16 cellular contexts compared by ENCODE assay signal in the genomic region with DNA sequence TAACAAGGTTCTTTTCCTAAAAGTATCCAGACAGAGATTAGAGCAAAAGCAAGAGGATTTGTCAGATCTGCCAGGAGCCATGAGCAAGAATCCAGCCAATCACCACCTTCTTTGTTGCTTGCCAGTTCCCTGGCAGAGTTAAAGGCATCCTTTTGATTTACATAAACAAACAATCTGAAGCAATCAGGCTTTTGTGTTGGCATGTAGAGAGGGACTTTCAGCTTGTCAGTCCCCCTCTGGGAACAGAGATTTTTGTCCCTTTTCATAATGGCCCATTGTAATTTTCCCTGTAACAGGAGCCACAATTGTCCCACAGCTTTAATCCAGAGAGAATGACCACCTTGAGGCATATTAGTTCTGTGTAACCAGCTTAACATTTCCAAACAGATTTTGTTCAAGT. TPM values are rescaled to one million over a fixed set of nuclear protein-coding genes. Genes with fewer than 3 reads are reported as not detected.
DNase-seq lines count a peak whose midpoint lies in the region; ATAC-seq and TF ChIP-seq lines count a peak whose summit lies in the region.
"Had no signal": no experiment of that assay in that cellular context is flagged by ENCODE, and none has a peak within 500 bp of the region (broad histone marks: within the 10 kb centered on the region; RNA-seq: fewer than 3 reads in every experiment).

A gene with protein sequence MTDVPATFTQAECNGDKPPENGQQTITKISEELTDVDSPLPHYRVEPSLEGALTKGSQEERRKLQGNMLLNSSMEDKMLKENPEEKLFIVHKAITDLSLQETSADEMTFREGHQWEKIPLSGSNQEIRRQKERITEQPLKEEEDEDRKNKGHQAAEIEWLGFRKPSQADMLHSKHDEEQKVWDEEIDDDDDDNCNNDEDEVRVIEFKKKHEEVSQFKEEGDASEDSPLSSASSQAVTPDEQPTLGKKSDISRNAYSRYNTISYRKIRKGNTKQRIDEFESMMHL (minus strand): TSS at position 39 of the 400 bp plus-strand sequence. CDS start 182 bp downstream, outside the sequence.

- CTCF ChIA-PET in activated CD4-positive, alpha-beta T cell treated with anti-CD3 and anti-CD28 coated beads for 36 hours (lab: Charles Lee) = interaction anchor here (0.7 to 12.4 kb wide), 20 partner anchors 8 to 167 kb away, joined by 3 to 189 read pairs (median 10); no protein-coding TSS in a partner anchor

- peak within 1 kb of the TSS; percentile 70 for H3K4me3 ChIP-seq in endocrine pancreas (ENCODE audit: control insufficient read depth, insufficient read depth, low read length)
- H3K4me3 ChIP-seq: smooth muscle cell had no signal

- DNase-seq in NCI-H1694 treated with DMSO at 0.1 percent for 48 hours (lab: John Stamatoyannopoulos, UW) (peak; percentile 33), NCI-H1694 (lab: John Stamatoyannopoulos, UW) (no peak), NCI-H345 treated with DMSO at 0.1 percent for 48 hours (lab: John Stamatoyannopoulos, UW; ENCODE audit: unreplicated experiment) (peak; percentile 21), pons (ENCODE audit: low spot score) (peak; percentile 100), CD14-positive monocyte (ENCODE audit: low spot score) (no peak), GF-D8 (lab: John Stamatoyannopoulos, UW) (no peak)
- no peak for DNase-seq in activated CD4-positive, alpha-beta T cell treated with anti-CD3 and anti-CD28 coated beads for 36 hours
- DNase-seq: DND-41, foreskin keratinocyte, left colon, trophoblast cell had no signal

- H3K9ac ChIP-seq in endocrine pancreas (ENCODE audit: control insufficient read depth, insufficient read depth, low read length) = no peak within 1 kb of the TSS

- no peak for TF ChIP-seq CTCF in CD14-positive monocyte (IDR thresholded peaks at IDR 0.05)

- no peak within 1 kb of the TSS for H3K27ac Mint-ChIP-seq in activated CD4-positive, alpha-beta T cell treated with anti-CD3 and anti-CD28 coated beads for 36 hours
- H3K27ac Mint-ChIP-seq in CD14-positive monocyte = no peak within 1 kb of the TSS

- no peaks in the 10 kb centered on the region for H3K36me3 ChIP-seq in endocrine pancreas (ENCODE audit: control insufficient read depth, insufficient read depth, low read length)

- no peak within 1 kb of the TSS for H3K4me3 Mint-ChIP-seq in activated CD4-positive, alpha-beta T cell treated with anti-CD3 and anti-CD28 coated beads for 36 hours
- no peak within 1 kb of the TSS for H3K4me3 Mint-ChIP-seq in CD14-positive monocyte

- peaks cover 8% of the 10 kb centered on the region for H3K36me3 Mint-ChIP-seq in activated CD4-positive, alpha-beta T cell treated with anti-CD3 and anti-CD28 coated beads for 36 hours (ENCODE audit: low read depth)
- peaks cover 0 to 2% of the 10 kb centered on the region in 2 donors for H3K36me3 Mint-ChIP-seq in CD14-positive monocyte

- no peak for ATAC-seq in activated CD4-positive, alpha-beta T cell treated with anti-CD3 and anti-CD28 coated beads for 36 hours
- ATAC-seq: foreskin keratinocyte, left colon had no signal

- H3K4me1 ChIP-seq in endocrine pancreas (ENCODE audit: control insufficient read depth, insufficient read depth, low read length) = peaks cover 20% of the 10 kb centered on the region
- H3K4me1 ChIP-seq: foreskin keratinocyte had no signal

- intact Hi-C loops in activated CD4-positive, alpha-beta T cell treated with anti-CD3 and anti-CD28 coated beads for 36 hours (cut with DNase I, micrococcal nuclease) = loop anchor here (2.0 to 5.0 kb wide), 4 partner anchors 13 to 167 kb away; no protein-coding TSS in a partner anchor
- intact Hi-C loops in CD14-positive monocyte (cut with micrococcal nuclease) = loop anchor here (5.0 to 10.0 kb wide), 3 partner anchors 109 to 272 kb away; no protein-coding TSS in a partner anchor

- POLR2A ChIA-PET in activated CD4-positive, alpha-beta T cell treated with anti-CD3 and anti-CD28 coated beads for 36 hours (lab: Charles Lee) = interaction anchor here (0.6 to 3.3 kb wide), 3 partner anchors 68 to 87 kb away, joined by 3 to 16 read pairs (median 7); no protein-coding TSS in a partner anchor

- no peaks in the 10 kb centered on the region for H3K27me3 Mint-ChIP-seq in activated CD4-positive, alpha-beta T cell treated with anti-CD3 and anti-CD28 coated beads for 36 hours
- H3K27me3 Mint-ChIP-seq in CD14-positive monocyte (ENCODE audit: low read depth in 3 of 3) = peaks cover 0 to 3% (median 2%) of the 10 kb centered on the region in 3 donors

- peaks cover 52% of the 10 kb centered on the region for H3K4me1 Mint-ChIP-seq in activated CD4-positive, alpha-beta T cell treated with anti-CD3 and anti-CD28 coated beads for 36 hours
- H3K4me1 Mint-ChIP-seq in CD14-positive monocyte = peaks cover 12% of the 10 kb centered on the region

- no peaks in the 10 kb centered on the region for H3K27me3 ChIP-seq in endocrine pancreas (ENCODE audit: control insufficient read depth, insufficient read depth, low read length)

- H3K9me3 Mint-ChIP-seq in activated CD4-positive, alpha-beta T cell treated with anti-CD3 and anti-CD28 coated beads for 36 hours (ENCODE audit: low read depth) = no peaks in the 10 kb centered on the region
- no peaks in the 10 kb centered on the region for H3K9me3 Mint-ChIP-seq in CD14-positive monocyte

- no peaks in the 10 kb centered on the region for H3K9me3 ChIP-seq in endocrine pancreas (ENCODE audit: control insufficient read depth, low read length)

RNA-seq across cellular contexts. Expression of the gene that starts here (rescaled TPM):
- total RNA-seq in activated CD4-positive, alpha-beta T cell treated with anti-CD3 and anti-CD28 coated beads for 36 hours = 1 to 10 TPM; 1.0 to 1.8 TPM
- under 1 TPM in 1 of 2 donors, not detected in 1; 0.19 TPM for polyA plus RNA-seq in CD14-positive monocyte
- total RNA-seq: A673, dermis microvascular lymphatic vessel endothelial cell, foreskin keratinocyte, smooth muscle cell had no signal
- polyA plus RNA-seq: foreskin keratinocyte, neural cell, smooth muscle cell had no signal

Comparison
In these comparisons a context has a peak if more than half of its experiments do, and no peak if none do; other contexts are left out.
1. DNase-seq: peak in NCI-H1694 treated with DMSO at 0.1 percent for 48 hours (single experiment), NCI-H345 treated with DMSO at 0.1 percent for 48 hours (single experiment) and pons (single experiment); none in NCI-H1694 (single experiment), activated CD4-positive, alpha-beta T cell treated with anti-CD3 and anti-CD28 coated beads for 36 hours (single experiment), CD14-positive monocyte (single experiment) and GF-D8 (single experiment).